In the genomic region with DNA sequence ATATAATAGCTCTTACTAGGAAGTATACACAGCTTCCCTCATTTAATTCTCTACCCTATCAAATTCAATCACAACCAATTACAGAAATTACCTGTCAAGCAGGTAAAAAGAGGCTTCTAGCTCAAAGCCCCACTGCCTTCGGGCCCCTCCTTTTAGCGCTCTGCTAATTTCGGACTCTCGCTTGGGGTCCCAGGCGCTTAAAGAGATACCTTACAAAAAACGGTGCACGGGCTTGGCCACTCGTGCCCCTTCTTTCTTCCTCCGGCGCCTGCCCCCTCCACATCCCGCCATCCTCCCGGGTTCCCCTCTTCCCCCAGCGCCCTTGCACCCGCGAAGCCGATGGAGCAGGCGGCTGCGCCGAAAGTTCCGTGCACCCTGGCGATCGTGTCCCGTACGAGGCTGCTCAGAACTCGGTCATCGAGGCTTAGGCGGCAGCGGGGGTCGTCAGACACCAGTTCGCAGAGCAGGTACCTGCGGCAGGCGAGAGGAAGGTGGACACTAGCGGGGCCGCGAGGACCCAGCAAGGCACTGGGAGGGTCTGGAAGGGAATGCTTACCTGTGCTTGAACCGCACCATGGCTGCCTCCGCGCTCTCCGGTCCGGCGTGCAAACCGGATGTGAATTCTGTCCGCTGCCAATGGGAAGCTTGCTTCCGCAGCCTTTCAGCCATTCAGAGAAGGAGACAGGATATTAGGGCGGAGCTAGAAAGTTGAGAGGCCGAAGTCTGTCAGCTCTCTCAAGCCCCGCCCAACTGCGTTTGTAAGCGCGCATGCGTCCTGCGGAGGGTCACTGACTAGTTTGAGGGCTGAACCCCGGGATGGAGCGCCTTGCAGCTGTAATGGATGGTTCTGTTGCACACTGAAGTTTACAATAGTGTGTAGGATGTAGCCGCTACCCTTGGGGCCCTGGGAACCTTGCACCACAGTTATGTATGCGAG, we compare ENCODE assay signal across 1 cellular context.
TF ChIP-seq lines count a peak whose summit lies in the region.

A gene with protein sequence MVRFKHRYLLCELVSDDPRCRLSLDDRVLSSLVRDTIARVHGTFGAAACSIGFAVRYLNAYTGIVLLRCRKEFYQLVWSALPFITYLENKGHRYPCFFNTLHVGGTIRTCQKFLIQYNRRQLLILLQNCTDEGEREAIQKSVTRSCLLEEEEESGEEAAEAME (minus strand): TSS at position 616 of the 937 bp plus-strand sequence. CDS start 40 bp downstream, at position 576.

TF ChIP-seq in HepG2, 621 proteins besides CTCF, POLR2A, EP300 and RAD21 (continued from another document and continues in another):
- TF ChIP-seq, protein P1, sequence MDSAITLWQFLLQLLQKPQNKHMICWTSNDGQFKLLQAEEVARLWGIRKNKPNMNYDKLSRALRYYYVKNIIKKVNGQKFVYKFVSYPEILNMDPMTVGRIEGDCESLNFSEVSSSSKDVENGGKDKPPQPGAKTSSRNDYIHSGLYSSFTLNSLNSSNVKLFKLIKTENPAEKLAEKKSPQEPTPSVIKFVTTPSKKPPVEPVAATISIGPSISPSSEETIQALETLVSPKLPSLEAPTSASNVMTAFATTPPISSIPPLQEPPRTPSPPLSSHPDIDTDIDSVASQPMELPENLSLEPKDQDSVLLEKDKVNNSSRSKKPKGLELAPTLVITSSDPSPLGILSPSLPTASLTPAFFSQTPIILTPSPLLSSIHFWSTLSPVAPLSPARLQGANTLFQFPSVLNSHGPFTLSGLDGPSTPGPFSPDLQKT (CRISPR knock-in tag; IDR thresholded peaks at IDR 0.05; ENCODE audit: borderline replicate concordance) = 0 out of 2 replicates have a peak, but pooled peaks have one; percentile 63
- TF ChIP-seq ZNF605 (CRISPR knock-in tag; IDR thresholded peaks at IDR 0.05) (peak; percentile 77), ZNF430 (CRISPR knock-in tag; IDR thresholded peaks at IDR 0.05) (0 out of 2 replicates have a peak, but pooled peaks have one; percentile 36), BRD4 (CRISPR knock-in tag; IDR thresholded peaks at IDR 0.05) (0 out of 2 replicates have a peak, but pooled peaks have one; percentile 37), ZIK1 (CRISPR knock-in tag; IDR thresholded peaks at IDR 0.05; ENCODE audit: borderline replicate concordance, low read depth) (no peak), NFATC3 (CRISPR knock-in tag; IDR thresholded peaks at IDR 0.05) (no peak), ZNF207 (IDR thresholded peaks at IDR 0.05; ENCODE audit: borderline replicate concordance) (no peak), KMT2B (CRISPR knock-in tag; IDR thresholded peaks at IDR 0.05) (peak; percentile 83), ESRRA (CRISPR knock-in tag; IDR thresholded peaks at IDR 0.05; ENCODE audit: low read depth) (no peak), MYC (CRISPR knock-in tag; IDR thresholded peaks at IDR 0.05; ENCODE audit: borderline replicate concordance) (peak; percentile 80; the same call in 1 of the 2 replicates), SAP130 (CRISPR knock-in tag; IDR thresholded peaks at IDR 0.05; ENCODE audit: low read depth) (peak; percentile 98), HDAC2 (CRISPR knock-in tag; IDR thresholded peaks at IDR 0.05) (peak; percentile 51; the same call in 1 of the 2 replicates), HMGA1 (CRISPR knock-in tag; conservative IDR thresholded peaks at IDR 0.05) (no peak), ZNF264 (CRISPR knock-in tag; IDR thresholded peaks at IDR 0.05) (no peak), SNAI1 (CRISPR knock-in tag; IDR thresholded peaks at IDR 0.05; ENCODE audit: borderline replicate concordance) (no peak), NR2F1 (CRISPR knock-in tag; IDR thresholded peaks at IDR 0.05) (no peak), ZNF550 (CRISPR knock-in tag; IDR thresholded peaks at IDR 0.05; ENCODE audit: borderline replicate concordance) (no peak), KDM2A (CRISPR knock-in tag; IDR thresholded peaks at IDR 0.05; ENCODE audit: borderline replicate concordance, low read depth) (peak; percentile 99), NCOR1 (IDR thresholded peaks at IDR 0.05; ENCODE audit: borderline replicate concordance, low read length) (no peak), NONO (IDR thresholded peaks at IDR 0.05) (no peak), NONO (CRISPR knock-in tag; conservative IDR thresholded peaks at IDR 0.05) (peak; percentile 91), ZNF652 (CRISPR knock-in tag; IDR thresholded peaks at IDR 0.05; ENCODE audit: borderline replicate concordance, low read depth) (no peak), MEF2D (CRISPR knock-in tag; IDR thresholded peaks at IDR 0.05) (0 out of 2 replicates have a peak, but pooled peaks have one; percentile 50), RFX1 (IDR thresholded peaks at IDR 0.05) (no peak), KDM4B (CRISPR knock-in tag; IDR thresholded peaks at IDR 0.05) (no peak), TCF7 (IDR thresholded peaks at IDR 0.05; ENCODE audit: low read depth) (no peak), ZFP37 (CRISPR knock-in tag; IDR thresholded peaks at IDR 0.05; ENCODE audit: borderline replicate concordance) (0 out of 2 replicates have a peak, but pooled peaks have one; percentile 9), TRIM24 (CRISPR knock-in tag; IDR thresholded peaks at IDR 0.05) (no peak), PITX1 (CRISPR knock-in tag; IDR thresholded peaks at IDR 0.05) (peak; percentile 73; the same call in 1 of the 2 replicates), DNMT1 (CRISPR knock-in tag; IDR thresholded peaks at IDR 0.05) (0 out of 2 replicates have a peak, but pooled peaks have one; percentile 49), ZNF296 (CRISPR knock-in tag; conservative IDR thresholded peaks at IDR 0.05) (no peak), ZMYM2 (CRISPR knock-in tag; IDR thresholded peaks at IDR 0.05) (no peak), ERF (CRISPR knock-in tag; IDR thresholded peaks at IDR 0.05) (0 out of 2 replicates have a peak, but pooled peaks have one; percentile 19), GZF1 (CRISPR knock-in tag; IDR thresholded peaks at IDR 0.05) (0 out of 2 replicates have a peak, but pooled peaks have one; percentile 63), XRCC5 (optimal IDR thresholded peaks at IDR 0.05; ENCODE audit: low read length) (peak; percentile 75)
- TF ChIP-seq, protein P2, sequence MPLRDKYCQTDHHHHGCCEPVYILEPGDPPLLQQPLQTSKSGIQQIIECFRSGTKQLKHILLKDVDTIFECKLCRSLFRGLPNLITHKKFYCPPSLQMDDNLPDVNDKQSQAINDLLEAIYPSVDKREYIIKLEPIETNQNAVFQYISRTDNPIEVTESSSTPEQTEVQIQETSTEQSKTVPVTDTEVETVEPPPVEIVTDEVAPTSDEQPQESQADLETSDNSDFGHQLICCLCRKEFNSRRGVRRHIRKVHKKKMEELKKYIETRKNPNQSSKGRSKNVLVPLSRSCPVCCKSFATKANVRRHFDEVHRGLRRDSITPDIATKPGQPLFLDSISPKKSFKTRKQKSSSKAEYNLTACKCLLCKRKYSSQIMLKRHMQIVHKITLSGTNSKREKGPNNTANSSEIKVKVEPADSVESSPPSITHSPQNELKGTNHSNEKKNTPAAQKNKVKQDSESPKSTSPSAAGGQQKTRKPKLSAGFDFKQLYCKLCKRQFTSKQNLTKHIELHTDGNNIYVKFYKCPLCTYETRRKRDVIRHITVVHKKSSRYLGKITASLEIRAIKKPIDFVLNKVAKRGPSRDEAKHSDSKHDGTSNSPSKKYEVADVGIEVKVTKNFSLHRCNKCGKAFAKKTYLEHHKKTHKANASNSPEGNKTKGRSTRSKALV (CRISPR knock-in tag; IDR thresholded peaks at IDR 0.05) = 0 out of 2 replicates have a peak, but pooled peaks have one; percentile 47
- TF ChIP-seq, protein P3, sequence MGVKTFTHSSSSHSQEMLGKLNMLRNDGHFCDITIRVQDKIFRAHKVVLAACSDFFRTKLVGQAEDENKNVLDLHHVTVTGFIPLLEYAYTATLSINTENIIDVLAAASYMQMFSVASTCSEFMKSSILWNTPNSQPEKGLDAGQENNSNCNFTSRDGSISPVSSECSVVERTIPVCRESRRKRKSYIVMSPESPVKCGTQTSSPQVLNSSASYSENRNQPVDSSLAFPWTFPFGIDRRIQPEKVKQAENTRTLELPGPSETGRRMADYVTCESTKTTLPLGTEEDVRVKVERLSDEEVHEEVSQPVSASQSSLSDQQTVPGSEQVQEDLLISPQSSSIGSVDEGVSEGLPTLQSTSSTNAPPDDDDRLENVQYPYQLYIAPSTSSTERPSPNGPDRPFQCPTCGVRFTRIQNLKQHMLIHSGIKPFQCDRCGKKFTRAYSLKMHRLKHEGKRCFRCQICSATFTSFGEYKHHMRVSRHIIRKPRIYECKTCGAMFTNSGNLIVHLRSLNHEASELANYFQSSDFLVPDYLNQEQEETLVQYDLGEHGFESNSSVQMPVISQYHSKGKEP (CRISPR knock-in tag; IDR thresholded peaks at IDR 0.05) = no peak
- TF ChIP-seq, protein P4, sequence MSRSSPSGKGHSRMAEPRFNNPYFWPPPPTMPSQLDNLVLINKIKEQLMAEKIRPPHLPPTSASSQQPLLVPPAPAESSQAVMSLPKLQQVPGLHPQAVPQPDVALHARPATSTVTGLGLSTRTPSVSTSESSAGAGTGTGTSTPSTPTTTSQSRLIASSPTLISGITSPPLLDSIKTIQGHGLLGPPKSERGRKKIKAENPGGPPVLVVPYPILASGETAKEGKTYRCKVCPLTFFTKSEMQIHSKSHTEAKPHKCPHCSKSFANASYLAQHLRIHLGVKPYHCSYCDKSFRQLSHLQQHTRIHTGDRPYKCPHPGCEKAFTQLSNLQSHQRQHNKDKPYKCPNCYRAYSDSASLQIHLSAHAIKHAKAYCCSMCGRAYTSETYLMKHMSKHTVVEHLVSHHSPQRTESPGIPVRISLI (CRISPR knock-in tag; IDR thresholded peaks at IDR 0.05; ENCODE audit: borderline replicate concordance) = 0 out of 2 replicates have a peak, but pooled peaks have one; percentile 42
- TF ChIP-seq, protein P5, sequence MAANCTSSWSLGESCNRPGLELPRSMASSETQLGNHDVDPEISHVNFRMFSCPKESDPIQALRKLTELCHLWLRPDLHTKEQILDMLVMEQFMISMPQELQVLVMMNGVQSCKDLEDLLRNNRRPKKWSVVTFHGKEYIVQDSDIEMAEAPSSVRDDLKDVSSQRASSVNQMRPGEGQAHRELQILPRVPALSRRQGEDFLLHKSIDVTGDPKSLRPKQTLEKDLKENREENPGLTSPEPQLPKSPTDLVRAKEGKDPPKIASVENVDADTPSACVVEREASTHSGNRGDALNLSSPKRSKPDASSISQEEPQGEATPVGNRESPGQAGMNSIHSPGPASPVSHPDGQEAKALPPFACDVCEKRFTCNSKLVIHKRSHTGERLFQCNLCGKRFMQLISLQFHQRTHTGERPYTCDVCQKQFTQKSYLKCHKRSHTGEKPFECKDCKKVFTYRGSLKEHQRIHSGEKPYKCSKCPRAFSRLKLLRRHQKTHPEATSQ (CRISPR knock-in tag; IDR thresholded peaks at IDR 0.05; ENCODE audit: borderline replicate concordance) = no peak
- TF ChIP-seq, protein P6, sequence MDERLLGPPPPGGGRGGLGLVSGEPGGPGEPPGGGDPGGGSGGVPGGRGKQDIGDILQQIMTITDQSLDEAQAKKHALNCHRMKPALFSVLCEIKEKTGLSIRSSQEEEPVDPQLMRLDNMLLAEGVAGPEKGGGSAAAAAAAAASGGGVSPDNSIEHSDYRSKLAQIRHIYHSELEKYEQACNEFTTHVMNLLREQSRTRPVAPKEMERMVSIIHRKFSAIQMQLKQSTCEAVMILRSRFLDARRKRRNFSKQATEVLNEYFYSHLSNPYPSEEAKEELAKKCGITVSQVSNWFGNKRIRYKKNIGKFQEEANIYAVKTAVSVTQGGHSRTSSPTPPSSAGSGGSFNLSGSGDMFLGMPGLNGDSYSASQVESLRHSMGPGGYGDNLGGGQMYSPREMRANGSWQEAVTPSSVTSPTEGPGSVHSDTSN (CRISPR knock-in tag; IDR thresholded peaks at IDR 0.05) = 0 out of 2 replicates have a peak, but pooled peaks have one; percentile 45
- TF ChIP-seq, protein P7, sequence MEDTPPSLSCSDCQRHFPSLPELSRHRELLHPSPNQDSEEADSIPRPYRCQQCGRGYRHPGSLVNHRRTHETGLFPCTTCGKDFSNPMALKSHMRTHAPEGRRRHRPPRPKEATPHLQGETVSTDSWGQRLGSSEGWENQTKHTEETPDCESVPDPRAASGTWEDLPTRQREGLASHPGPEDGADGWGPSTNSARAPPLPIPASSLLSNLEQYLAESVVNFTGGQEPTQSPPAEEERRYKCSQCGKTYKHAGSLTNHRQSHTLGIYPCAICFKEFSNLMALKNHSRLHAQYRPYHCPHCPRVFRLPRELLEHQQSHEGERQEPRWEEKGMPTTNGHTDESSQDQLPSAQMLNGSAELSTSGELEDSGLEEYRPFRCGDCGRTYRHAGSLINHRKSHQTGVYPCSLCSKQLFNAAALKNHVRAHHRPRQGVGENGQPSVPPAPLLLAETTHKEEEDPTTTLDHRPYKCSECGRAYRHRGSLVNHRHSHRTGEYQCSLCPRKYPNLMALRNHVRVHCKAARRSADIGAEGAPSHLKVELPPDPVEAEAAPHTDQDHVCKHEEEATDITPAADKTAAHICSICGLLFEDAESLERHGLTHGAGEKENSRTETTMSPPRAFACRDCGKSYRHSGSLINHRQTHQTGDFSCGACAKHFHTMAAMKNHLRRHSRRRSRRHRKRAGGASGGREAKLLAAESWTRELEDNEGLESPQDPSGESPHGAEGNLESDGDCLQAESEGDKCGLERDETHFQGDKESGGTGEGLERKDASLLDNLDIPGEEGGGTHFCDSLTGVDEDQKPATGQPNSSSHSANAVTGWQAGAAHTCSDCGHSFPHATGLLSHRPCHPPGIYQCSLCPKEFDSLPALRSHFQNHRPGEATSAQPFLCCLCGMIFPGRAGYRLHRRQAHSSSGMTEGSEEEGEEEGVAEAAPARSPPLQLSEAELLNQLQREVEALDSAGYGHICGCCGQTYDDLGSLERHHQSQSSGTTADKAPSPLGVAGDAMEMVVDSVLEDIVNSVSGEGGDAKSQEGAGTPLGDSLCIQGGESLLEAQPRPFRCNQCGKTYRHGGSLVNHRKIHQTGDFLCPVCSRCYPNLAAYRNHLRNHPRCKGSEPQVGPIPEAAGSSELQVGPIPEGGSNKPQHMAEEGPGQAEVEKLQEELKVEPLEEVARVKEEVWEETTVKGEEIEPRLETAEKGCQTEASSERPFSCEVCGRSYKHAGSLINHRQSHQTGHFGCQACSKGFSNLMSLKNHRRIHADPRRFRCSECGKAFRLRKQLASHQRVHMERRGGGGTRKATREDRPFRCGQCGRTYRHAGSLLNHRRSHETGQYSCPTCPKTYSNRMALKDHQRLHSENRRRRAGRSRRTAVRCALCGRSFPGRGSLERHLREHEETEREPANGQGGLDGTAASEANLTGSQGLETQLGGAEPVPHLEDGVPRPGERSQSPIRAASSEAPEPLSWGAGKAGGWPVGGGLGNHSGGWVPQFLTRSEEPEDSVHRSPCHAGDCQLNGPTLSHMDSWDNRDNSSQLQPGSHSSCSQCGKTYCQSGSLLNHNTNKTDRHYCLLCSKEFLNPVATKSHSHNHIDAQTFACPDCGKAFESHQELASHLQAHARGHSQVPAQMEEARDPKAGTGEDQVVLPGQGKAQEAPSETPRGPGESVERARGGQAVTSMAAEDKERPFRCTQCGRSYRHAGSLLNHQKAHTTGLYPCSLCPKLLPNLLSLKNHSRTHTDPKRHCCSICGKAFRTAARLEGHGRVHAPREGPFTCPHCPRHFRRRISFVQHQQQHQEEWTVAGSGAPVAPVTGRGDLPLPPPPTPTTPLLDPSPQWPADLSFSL (CRISPR knock-in tag; IDR thresholded peaks at IDR 0.05) = no peak
- TF ChIP-seq, protein P8, sequence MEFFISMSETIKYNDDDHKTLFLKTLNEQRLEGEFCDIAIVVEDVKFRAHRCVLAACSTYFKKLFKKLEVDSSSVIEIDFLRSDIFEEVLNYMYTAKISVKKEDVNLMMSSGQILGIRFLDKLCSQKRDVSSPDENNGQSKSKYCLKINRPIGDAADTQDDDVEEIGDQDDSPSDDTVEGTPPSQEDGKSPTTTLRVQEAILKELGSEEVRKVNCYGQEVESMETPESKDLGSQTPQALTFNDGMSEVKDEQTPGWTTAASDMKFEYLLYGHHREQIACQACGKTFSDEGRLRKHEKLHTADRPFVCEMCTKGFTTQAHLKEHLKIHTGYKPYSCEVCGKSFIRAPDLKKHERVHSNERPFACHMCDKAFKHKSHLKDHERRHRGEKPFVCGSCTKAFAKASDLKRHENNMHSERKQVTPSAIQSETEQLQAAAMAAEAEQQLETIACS (CRISPR knock-in tag; IDR thresholded peaks at IDR 0.05) = no peak
